13 cellular contexts compared by ENCODE assay signal in the genomic region with DNA sequence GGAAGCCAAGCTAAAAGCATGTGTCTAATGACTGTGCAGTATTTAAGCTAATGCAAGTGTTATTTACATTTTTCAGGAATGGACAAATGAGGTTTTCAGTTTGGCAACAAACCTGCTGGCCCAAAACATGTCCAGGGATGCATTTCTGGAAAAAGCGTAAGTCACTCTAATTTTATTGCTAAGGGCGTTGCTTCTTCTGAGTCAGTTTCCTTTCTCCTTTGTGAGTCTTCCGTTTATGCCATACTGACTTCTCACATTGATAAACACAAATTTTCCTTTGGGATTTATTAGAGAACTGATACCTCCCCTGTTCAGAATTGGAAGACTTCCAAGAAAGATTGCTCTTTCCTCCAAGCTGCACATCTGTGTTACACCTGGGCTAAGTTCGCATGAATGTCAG.
DNase-seq lines count a peak whose midpoint lies in the region; ATAC-seq and TF ChIP-seq lines count a peak whose summit lies in the region.
"Had no signal": no experiment of that assay in that cellular context is flagged by ENCODE, and none has a peak within 500 bp of the region (broad histone marks: within the 10 kb centered on the region; RNA-seq: fewer than 3 reads in every experiment).

No MANE protein-coding gene starts in this region.

- H4K12ac ChIP-seq in trophoblast cell (ENCODE audit: low read depth, low read length): no peak overlapping the region

- H3K4ac ChIP-seq in trophoblast cell (ENCODE audit: low read depth, low read length): no peak overlapping the region

- H3K18ac ChIP-seq in trophoblast cell (ENCODE audit: low read length): no peak overlapping the region

- no peak overlapping the region for H3K14ac ChIP-seq in trophoblast cell (ENCODE audit: low read length)

- H3K9me3 ChIP-seq in esophagus muscularis mucosa (no peaks in the 10 kb centered on the region), trophoblast cell (ENCODE audit: insufficient read depth, low read depth, low read length) (no peaks in the 10 kb centered on the region)
- H3K9me3 ChIP-seq: ascending aorta had no signal

- no peaks in the 10 kb centered on the region for H3K27me3 ChIP-seq in esophagus muscularis mucosa
- no peaks in the 10 kb centered on the region for H3K27me3 ChIP-seq in trophoblast cell (ENCODE audit: insufficient read depth, low read length)
- H3K27me3 ChIP-seq: ascending aorta had no signal

- no peak overlapping the region for H3K23ac ChIP-seq in trophoblast cell (ENCODE audit: low read length)

- no peak overlapping the region for H3K9ac ChIP-seq in trophoblast cell (ENCODE audit: low read length)

- H3K79me2 ChIP-seq in trophoblast cell (ENCODE audit: control insufficient read depth, insufficient read depth, low read length, poor library complexity): no peaks in the 10 kb centered on the region

- H4K91ac ChIP-seq in trophoblast cell (ENCODE audit: low read depth, low read length): no peak overlapping the region

- no peak overlapping the region for H2AFZ ChIP-seq in trophoblast cell (ENCODE audit: insufficient read depth, low read length, poor library complexity)

- H3K36me3 ChIP-seq in esophagus muscularis mucosa (peaks cover 0 to 10% (median 0%) of the 10 kb centered on the region in 4 donors), trophoblast cell (ENCODE audit: control insufficient read depth in 1 of 2, insufficient read depth in 2 of 2, low read length in 2 of 2) (peaks cover 2 to 3% of the 10 kb centered on the region in 2 experiments)
- H3K36me3 ChIP-seq: ascending aorta had no signal

- H3K4me1 ChIP-seq in esophagus muscularis mucosa: peaks cover 19 to 38% (median 31%) of the 10 kb centered on the region in 4 donors
- H3K4me1 ChIP-seq in trophoblast cell (ENCODE audit: control insufficient read depth in 1 of 2, insufficient read depth in 2 of 2, low read length in 2 of 2): peaks cover 0 to 10% of the 10 kb centered on the region in 2 experiments
- H3K4me1 ChIP-seq: ascending aorta had no signal

- TF ChIP-seq POLR2A in esophagus muscularis mucosa (IDR thresholded peaks at IDR 0.05; ENCODE audit: low read depth): no peak

- H2AK5ac ChIP-seq in trophoblast cell (ENCODE audit: low read length): no peak overlapping the region

- H2BK120ac ChIP-seq in trophoblast cell (ENCODE audit: insufficient read depth, low read length, poor library complexity): no peak overlapping the region

- TF ChIP-seq EP300 in esophagus muscularis mucosa (IDR thresholded peaks at IDR 0.05): no peak

- intact Hi-C loops in esophagus muscularis mucosa (cut with DNase I): no loop called here

- H3K4me3 ChIP-seq in esophagus muscularis mucosa (no peak overlapping the region), trophoblast cell (ENCODE audit: low read depth, low read length) (no peak overlapping the region)
- H3K4me3 ChIP-seq: ascending aorta had no signal

- no peak for TF ChIP-seq CTCF in esophagus muscularis mucosa (IDR thresholded peaks at IDR 0.05)

- no peaks in the 10 kb centered on the region for H3K79me1 ChIP-seq in trophoblast cell (ENCODE audit: low read length)

- no peak overlapping the region for H2BK5ac ChIP-seq in trophoblast cell (ENCODE audit: low read depth, low read length, poor library complexity)

- no peak overlapping the region for H3K4me2 ChIP-seq in trophoblast cell (ENCODE audit: low read length)

- 57% methylated on average over 4 of the region's 4 CpGs for WGBS in esophagus muscularis mucosa
- no CpG with 5 or more reads among the region's 4 CpGs for WGBS in trophoblast cell (ENCODE audit: extremely low coverage, insufficient coverage, insufficient read length)

- H2BK12ac ChIP-seq in trophoblast cell (ENCODE audit: low read length): no peak overlapping the region

- peak; percentile 41 for DNase-seq in GM03348 (ENCODE audit: low spot score)
- peak; percentile 57 for DNase-seq in NCI-H446 treated with DMSO at 0.1 percent for 48 hours (lab: John Stamatoyannopoulos, UW)
- no peak for DNase-seq in esophagus muscularis mucosa (ENCODE audit: extremely low spot score)
- DNase-seq in trophoblast cell: no peak
- DNase-seq in NCI-H510A (lab: John Stamatoyannopoulos, UW): no peak
- DNase-seq in NCI-H82 treated with DMSO at 0.1 percent for 48 hours (lab: John Stamatoyannopoulos, UW; ENCODE audit: unreplicated experiment): no peak
- DNase-seq: activated B cell treated with CpG ODN at 0.5 μM for 24 hours; activated T-cell treated with anti-CD3 and anti-CD28 coated beads, Interleukin-2, amount 50 U/mL, for 72 hours; endodermal cell; immature natural killer cell had no signal

- no peak overlapping the region for H4K8ac ChIP-seq in trophoblast cell (ENCODE audit: low read depth, low read length)

- peak overlapping the region in 3 of 4 donors; percentile 13 to 56 (median 41) for H3K27ac ChIP-seq in esophagus muscularis mucosa (replicated peaks in 1 of 4)
- peak overlapping the region; percentile 12 for H3K27ac ChIP-seq in trophoblast cell (ENCODE audit: low read depth, low read length)
- H3K27ac ChIP-seq: ascending aorta had no signal

- ATAC-seq in HG02571 (IDR thresholded peaks at IDR 0.05; ENCODE audit: unreplicated experiment) (no peak), esophagus mucosa (no peak)
- ATAC-seq: activated T-cell treated with anti-CD3 and anti-CD28 coated beads, Interleukin-2, amount 50 U/mL, for 72 hours had no signal

Comparison
In these comparisons a context has a peak if more than half of its experiments do, and no peak if none do; other contexts are left out.
1. DNase-seq: peak in GM03348 (single experiment) and NCI-H446 treated with DMSO at 0.1 percent for 48 hours (single experiment); none in esophagus muscularis mucosa (single experiment), trophoblast cell (0 of 2), NCI-H510A (single experiment) and NCI-H82 treated with DMSO at 0.1 percent for 48 hours (single experiment).